17 cellular contexts compared by ENCODE assay signal in the genomic region with DNA sequence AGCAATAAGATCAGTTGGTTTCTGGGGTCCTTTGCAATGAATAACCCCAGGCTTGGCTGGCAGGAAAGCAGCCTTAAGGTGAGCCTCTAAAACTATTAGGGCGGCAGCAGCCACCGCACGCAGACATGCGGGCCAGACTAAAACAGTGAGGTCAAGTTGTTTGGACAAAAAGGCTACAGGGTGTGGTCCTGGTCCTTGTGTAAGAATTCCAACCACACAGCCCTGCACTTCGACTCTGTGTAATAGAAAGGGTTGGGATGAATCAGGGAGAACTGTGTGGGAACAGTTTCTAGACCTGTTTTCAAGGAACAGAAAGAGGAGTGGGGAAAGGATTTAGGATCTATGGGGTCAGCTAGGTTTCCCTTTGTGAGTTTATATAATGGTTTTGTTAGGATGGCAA.
A peak's percentile ranks its signal among the peaks of the same experiment; 100 is the strongest.
DNase-seq lines count a peak whose midpoint lies in the region; ATAC-seq and TF ChIP-seq lines count a peak whose summit lies in the region.
"Had no signal": no experiment of that assay in that cellular context is flagged by ENCODE, and none has a peak within 500 bp of the region (broad histone marks: within the 10 kb centered on the region; RNA-seq: fewer than 3 reads in every experiment).

No MANE protein-coding gene starts in this region.

- H3K4me1 ChIP-seq in right atrium auricular region (no peaks in the 10 kb centered on the region), trophoblast cell (ENCODE audit: control insufficient read depth in 1 of 2, insufficient read depth in 2 of 2, low read length in 2 of 2) (peaks cover 23 to 33% of the 10 kb centered on the region in 2 experiments), upper lobe of right lung (no peaks in the 10 kb centered on the region)

- H4K8ac ChIP-seq in trophoblast cell (ENCODE audit: low read depth, low read length): peak overlapping the region; percentile 81

- WGBS in trophoblast cell (ENCODE audit: extremely low coverage, insufficient coverage, insufficient read length): no CpG with 5 or more reads among the region's 5 CpGs

- peak overlapping the region; percentile 96 for H2BK12ac ChIP-seq in trophoblast cell (ENCODE audit: low read length)

- no peak overlapping the region for H3K27ac ChIP-seq in right atrium auricular region
- peak overlapping the region; percentile 100 for H3K27ac ChIP-seq in trophoblast cell (ENCODE audit: low read depth, low read length)
- H3K27ac ChIP-seq in upper lobe of right lung: no peak overlapping the region
- H3K27ac ChIP-seq: C4-2B had no signal

- peaks cover 13% of the 10 kb centered on the region for H3K79me2 ChIP-seq in trophoblast cell (ENCODE audit: control insufficient read depth, insufficient read depth, low read length, poor library complexity)

- H3K4me3 ChIP-seq in right atrium auricular region (no peak overlapping the region), trophoblast cell (ENCODE audit: low read depth, low read length) (no peak overlapping the region), upper lobe of right lung (no peak overlapping the region)

- H4K91ac ChIP-seq in trophoblast cell (ENCODE audit: low read depth, low read length): peak overlapping the region; percentile 97

- H3K79me1 ChIP-seq in trophoblast cell (ENCODE audit: low read length): peaks cover 51% of the 10 kb centered on the region

- H3K27me3 ChIP-seq in right atrium auricular region (no peaks in the 10 kb centered on the region), trophoblast cell (ENCODE audit: insufficient read depth, low read length) (no peaks in the 10 kb centered on the region), upper lobe of right lung (no peaks in the 10 kb centered on the region)

- peak overlapping the region; percentile 68 for H3K4ac ChIP-seq in trophoblast cell (ENCODE audit: low read depth, low read length)

- H3K36me3 ChIP-seq in right atrium auricular region: no peaks in the 10 kb centered on the region
- H3K36me3 ChIP-seq in trophoblast cell (ENCODE audit: control insufficient read depth in 1 of 2, insufficient read depth in 2 of 2, low read length in 2 of 2): peaks cover 0 to 2% of the 10 kb centered on the region in 2 experiments
- no peaks in the 10 kb centered on the region for H3K36me3 ChIP-seq in upper lobe of right lung

- no peak overlapping the region for H3K4me2 ChIP-seq in trophoblast cell (ENCODE audit: low read length)

- no peak overlapping the region for H2AFZ ChIP-seq in trophoblast cell (ENCODE audit: insufficient read depth, low read length, poor library complexity)

- H3K23ac ChIP-seq in trophoblast cell (ENCODE audit: low read length): no peak overlapping the region

- H4K12ac ChIP-seq in trophoblast cell (ENCODE audit: low read depth, low read length): peak overlapping the region; percentile 40

- H2BK120ac ChIP-seq in trophoblast cell (ENCODE audit: insufficient read depth, low read length, poor library complexity): peak overlapping the region; percentile 99

- intact Hi-C loops in Right ventricle myocardium inferior (cut with DNase I) (no loop called here), left colon (cut with DNase I, micrococcal nuclease) (no loop called here), upper lobe of right lung (cut with DNase I) (no loop called here)

- DNase-seq in right atrium auricular region (ENCODE audit: low spot score): peak; percentile 28
- no peak for DNase-seq in Right ventricle myocardium inferior (ENCODE audit: missing footprints)
- no peak for DNase-seq in left colon
- DNase-seq in trophoblast cell: peak; percentile 77 to 82
- DNase-seq in upper lobe of right lung: peak; percentile 32
- no peak for DNase-seq in glomerular visceral epithelial cell (ENCODE audit: extremely low spot score)
- no peak for DNase-seq in HT-29 (ENCODE audit: low spot score)
- DNase-seq: EL, GF-D8, Karpas-422, NCI-H1694 treated with DMSO at 0.1 percent for 48 hours, NCI-H446 treated with DMSO at 0.1 percent for 48 hours, NCI-H526 treated with DMSO at 0.1 percent for 48 hours, OCI-M1, SIG-M5 had no signal

- H2AK5ac ChIP-seq in trophoblast cell (ENCODE audit: low read length): no peak overlapping the region

- no peak overlapping the region for H3K9ac ChIP-seq in trophoblast cell (ENCODE audit: low read length)

- peak overlapping the region; percentile 86 for H3K14ac ChIP-seq in trophoblast cell (ENCODE audit: low read length)

- peak overlapping the region; percentile 99 for H2BK5ac ChIP-seq in trophoblast cell (ENCODE audit: low read depth, low read length, poor library complexity)

- no peak for ATAC-seq in Right ventricle myocardium inferior
- ATAC-seq in left colon: peak; percentile 51
- no peak for ATAC-seq in upper lobe of right lung
- no peak for ATAC-seq in GM21360 (IDR thresholded peaks at IDR 0.05; ENCODE audit: unreplicated experiment)

- H3K18ac ChIP-seq in trophoblast cell (ENCODE audit: low read length): peak overlapping the region; percentile 86

- H3K9me3 ChIP-seq in right atrium auricular region (no peaks in the 10 kb centered on the region), trophoblast cell (ENCODE audit: insufficient read depth, low read depth, low read length) (no peaks in the 10 kb centered on the region), upper lobe of right lung (no peaks in the 10 kb centered on the region)

- no peak for TF ChIP-seq CTCF in right atrium auricular region (IDR thresholded peaks at IDR 0.05)
- TF ChIP-seq CTCF in upper lobe of right lung (IDR thresholded peaks at IDR 0.05): no peak

Comparison
In these comparisons a context has a peak if more than half of its experiments do, and no peak if none do; other contexts are left out.
1. DNase-seq: peak in right atrium auricular region (single experiment), trophoblast cell (2 of 2) and upper lobe of right lung (single experiment); none in Right ventricle myocardium inferior (single experiment), left colon (0 of 2), glomerular visceral epithelial cell (single experiment) and HT-29 (single experiment).